In the genomic region with DNA sequence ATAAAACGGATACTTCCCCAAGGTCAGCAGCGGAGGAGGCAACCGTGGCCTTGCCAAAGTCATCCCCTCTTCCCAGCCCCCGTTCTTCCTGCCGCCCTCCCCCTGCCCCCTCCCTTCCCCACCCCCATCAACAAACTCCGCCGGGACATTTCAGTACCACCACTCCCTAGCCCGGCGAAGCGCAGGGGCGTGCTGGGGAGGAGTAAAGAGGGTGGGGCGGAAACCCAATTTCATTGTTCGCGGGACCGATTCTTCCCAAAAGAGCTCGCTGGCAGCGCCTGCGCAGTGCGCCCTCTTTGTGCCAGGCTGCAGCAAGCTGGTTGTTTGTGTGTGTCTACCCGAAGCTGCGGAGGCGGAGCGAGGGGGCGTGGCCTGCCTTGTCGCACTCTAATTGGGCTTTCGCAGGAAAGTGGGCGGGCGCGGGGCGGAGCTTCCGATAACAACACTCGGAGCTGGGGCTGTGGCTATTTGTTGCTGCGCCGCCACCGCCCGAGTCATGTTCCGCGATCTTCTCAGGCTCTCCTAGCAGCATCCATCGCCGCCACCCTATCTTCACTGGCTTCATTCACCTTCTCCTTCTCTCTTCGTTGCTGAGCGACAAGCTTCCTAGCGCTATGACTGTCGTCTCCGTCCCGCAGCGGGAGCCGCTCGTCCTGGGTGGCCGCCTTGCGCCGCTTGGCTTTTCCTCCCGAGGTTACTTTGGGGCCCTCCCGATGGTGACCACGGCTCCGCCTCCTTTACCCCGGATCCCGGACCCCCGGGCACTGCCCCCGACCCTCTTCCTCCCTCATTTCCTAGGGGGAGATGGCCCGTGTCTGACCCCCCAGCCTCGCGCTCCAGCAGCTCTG, we compare ENCODE assay signal across 8 cellular contexts. TPM values are rescaled to one million over a fixed set of nuclear protein-coding genes. Genes with fewer than 3 reads are reported as not detected.
A peak's percentile ranks its signal among the peaks of the same experiment; 100 is the strongest.
DNase-seq lines count a peak whose midpoint lies in the region; ATAC-seq and TF ChIP-seq lines count a peak whose summit lies in the region.

A gene (plus strand): TSS at position 471 of the 848 bp plus-strand sequence. CDS start 144 bp downstream, at position 615.

- peaks cover 0 to 30% (median 22%) of the 10 kb centered on the region in 6 donors for H3K36me3 ChIP-seq in spleen

- H3K36me3 Mint-ChIP-seq in activated B cell treated with CpG ODN at 0.5 μM for 24 hours (ENCODE audit: low read depth): peaks cover 46% of the 10 kb centered on the region
- H3K36me3 Mint-ChIP-seq in immature natural killer cell: peaks cover 9 to 28% (median 18%) of the 10 kb centered on the region in 3 donors

- H3K27me3 ChIP-seq in spleen (replicated peaks in 1 of 7): no peaks in the 10 kb centered on the region

- H3K27me3 Mint-ChIP-seq in activated B cell treated with CpG ODN at 0.5 μM for 24 hours (no peaks in the 10 kb centered on the region), immature natural killer cell (ENCODE audit: low read depth in 3 of 3) (peaks cover 23 to 32% (median 32%) of the 10 kb centered on the region in 3 donors)

- TF ChIP-seq CTCF in activated B cell treated with CpG ODN at 0.5 μM for 24 hours (IDR thresholded peaks at IDR 0.05) (no peak), spleen (IDR thresholded peaks at IDR 0.05 in 8 of 11, conservative IDR thresholded peaks at IDR 0.05 in 3 of 11) (peak in 3 of 11 experiments; percentile 9 to 34 (median 32))

- ATAC-seq in HG03196 (IDR thresholded peaks at IDR 0.05; ENCODE audit: unreplicated experiment) (peak; percentile 77), activated B cell treated with CpG ODN at 0.5 μM for 24 hours (ENCODE audit: low read depth) (peak; percentile 77)

- WGBS in spleen, 5 donors: 0 to 1% (median 1%) methylated on average over 56 to 63 of the region's 63 CpGs

- H3K9me3 Mint-ChIP-seq in activated B cell treated with CpG ODN at 0.5 μM for 24 hours (no peaks in the 10 kb centered on the region), immature natural killer cell (no peaks in the 10 kb centered on the region)

- H3K4me3 Mint-ChIP-seq in activated B cell treated with CpG ODN at 0.5 μM for 24 hours (peak within 1 kb of the TSS; percentile 95), immature natural killer cell (peak within 1 kb of the TSS; percentile 95 to 99 (median 96))

- H3K27ac Mint-ChIP-seq in activated B cell treated with CpG ODN at 0.5 μM for 24 hours: peak within 1 kb of the TSS; percentile 99
- peak within 1 kb of the TSS; percentile 93 to 98 (median 98) for H3K27ac Mint-ChIP-seq in immature natural killer cell

- intact Hi-C loops in activated B cell treated with CpG ODN at 0.5 μM for 24 hours (cut with micrococcal nuclease) (loop anchor here (1.0 to 10.0 kb wide), 15 partner anchors 48 to 1925 kb away; a partner anchor contains a TSS), spleen (cut with DNase I; ENCODE audit: low total_unique reads) (loop anchor here (10.0 kb wide), 1 partner anchor 64 kb away; a partner anchor contains a TSS)

- DNase-seq in AG08395 (ENCODE audit: low spot score) (peak; percentile 99), NCI-H345 (lab: John Stamatoyannopoulos, UW) (peak; percentile 100), activated B cell treated with CpG ODN at 0.5 μM for 24 hours (peak; percentile 100), caudate nucleus (lab: John Stamatoyannopoulos, UW) (peak; percentile 83 to 100 (median 99)), immature natural killer cell (peak; percentile 100), spleen (peak; percentile 100)

- H3K27ac ChIP-seq in caudate nucleus (ENCODE audit: low read depth, low read length) (peak within 1 kb of the TSS; percentile 100), spleen (peak within 1 kb of the TSS; percentile 99 to 100 (median 100))

- peaks cover 21 to 54% (median 40%) of the 10 kb centered on the region in 6 donors for H3K4me1 ChIP-seq in spleen

- POLR2A ChIA-PET in activated B cell treated with CpG ODN at 0.5 μM for 24 hours (lab: Charles Lee): interaction anchor here (0.6 to 10.7 kb wide), 40 partner anchors 10 to 1927 kb away, joined by 3 to 158 read pairs (median 6); a partner anchor contains a TSS

- no peaks in the 10 kb centered on the region for H3K9me3 ChIP-seq in spleen

- peaks cover 37% of the 10 kb centered on the region for H3K4me1 Mint-ChIP-seq in activated B cell treated with CpG ODN at 0.5 μM for 24 hours
- peaks cover 43 to 47% of the 10 kb centered on the region in 2 donors for H3K4me1 Mint-ChIP-seq in immature natural killer cell

- CTCF ChIA-PET in activated B cell treated with CpG ODN at 0.5 μM for 24 hours (lab: Charles Lee): interaction anchor here (0.7 to 2.5 kb wide), 5 partner anchors 64 to 291 kb away, joined by 3 to 12 read pairs (median 3); a partner anchor contains a TSS

- in situ Hi-C loops in GM18951 (cut with MboI; ENCODE audit: low sequenced_read_pairs, unreplicated experiment): no loop called here

- TF ChIP-seq POLR2A in GM18951 (IDR thresholded peaks at IDR 0.05; ENCODE audit: extremely low read depth, insufficient read depth, insufficient read length) (peak; percentile 98), spleen (IDR thresholded peaks at IDR 0.05) (peak; percentile 99 to 100 (median 99))

- H3K4me3 ChIP-seq in spleen: peak within 1 kb of the TSS; percentile 66 to 93 (median 82)

RNA-seq across cellular contexts. Expression of the gene that starts here (rescaled TPM):
- 220 and 229 TPM in 2 replicates for total RNA-seq in activated B cell treated with CpG ODN at 0.5 μM for 24 hours
- polyA plus RNA-seq in immature natural killer cell: 100 to 1,000 TPM; 255 to 629 (median 491) TPM
- 100 to 1,000 TPM; 247 to 350 (median 316) TPM for total RNA-seq in spleen
- 10 to 100 TPM; 73.1 to 79.3 (median 79.1) TPM for polyA plus RNA-seq in spleen

Comparison
In these comparisons a context has a peak if more than half of its experiments do, and no peak if none do; other contexts are left out.
1. Peak in every context shown above with its lines: DNase-seq, ATAC-seq, H3K4me3 ChIP-seq and H3K27ac ChIP-seq.